In genomic region chr17:61694095-61694494, GRCh38 we compare ENCODE assay signal across 2 cellular contexts.
TF ChIP-seq lines count a peak whose summit lies in the region.

No MANE protein-coding gene starts in this region.

TF ChIP-seq in A549, 52 proteins besides CTCF, POLR2A, EP300 and RAD21 (continued from another document):
- TF ChIP-seq REST (IDR thresholded peaks at IDR 0.05) (no peak), FOXS1 (CRISPR knock-in tag; IDR thresholded peaks at IDR 0.05) (no peak), JUNB (IDR thresholded peaks at IDR 0.05) (no peak), ELK1 (IDR thresholded peaks at IDR 0.05; ENCODE audit: low read depth, low read length) (no peak), TFCP2L1 (CRISPR knock-in tag; IDR thresholded peaks at IDR 0.05) (no peak), POLR2AphosphoS2 (conservative IDR thresholded peaks at IDR 0.05; ENCODE audit: low read length) (no peak)

TF ChIP-seq in K562, 482 proteins besides CTCF, POLR2A, EP300 and RAD21 (continued from another document):
- TF ChIP-seq ZBTB11 (CRISPR knock-in tag; IDR thresholded peaks at IDR 0.05) (peak in 1 of 3 experiments; percentile 78; a peak in 2 of 6 replicates), NR2C2 (CRISPR knock-in tag; IDR thresholded peaks at IDR 0.05) (no peak), NR2C2 (tag; IDR thresholded peaks at IDR 0.05) (0 out of 2 replicates have a peak, but pooled peaks have one; percentile 12)
